Comparison of ENCODE assay signal across 19 cellular contexts in the genomic region with DNA sequence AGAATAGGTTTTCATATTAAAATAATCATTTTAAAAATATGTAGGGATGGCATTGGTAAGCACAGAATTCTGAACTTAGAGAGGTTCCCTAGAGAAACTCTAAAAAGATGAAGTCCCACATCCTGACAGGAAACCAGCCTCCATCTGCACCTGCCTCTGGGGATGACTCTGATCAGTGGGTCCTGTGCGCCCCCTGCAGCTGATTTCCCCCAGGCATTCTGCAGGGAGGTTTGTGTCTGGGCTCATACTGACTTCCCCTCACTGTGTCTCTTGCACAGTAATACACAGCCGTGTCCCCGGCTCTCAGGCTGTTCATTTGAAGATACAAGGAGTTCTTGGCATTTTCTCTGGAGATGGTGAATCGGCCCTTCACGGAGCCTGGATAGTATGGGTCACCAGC.
DNase-seq lines count a peak whose midpoint lies in the region; ATAC-seq and TF ChIP-seq lines count a peak whose summit lies in the region.
"Had no signal": no experiment of that assay in that cellular context is flagged by ENCODE, and none has a peak within 500 bp of the region (broad histone marks: within the 10 kb centered on the region; RNA-seq: fewer than 3 reads in every experiment).

No MANE protein-coding gene starts in this region.

- H3K27me3 Mint-ChIP-seq in activated naive CD8-positive, alpha-beta T cell treated with anti-CD3 and anti-CD28 coated beads, Interleukin-2, amount 10 ng/mL, durations not matched to agents 7 days and 5 days = peaks cover 52% of the 10 kb centered on the region
- peaks cover 17% of the 10 kb centered on the region for H3K27me3 Mint-ChIP-seq in activated naive CD8-positive, alpha-beta T cell treated with anti-CD3 and anti-CD28 coated beads for 36 hours
- H3K27me3 Mint-ChIP-seq in T-helper 2 cell treated with Interferon-gamma antibody and Interleukin-4, amounts not matched to agents 5 μg/mL and 100 μg/mL, for 36 hours (ENCODE audit: low read depth) = peaks cover 52% of the 10 kb centered on the region
- H3K27me3 Mint-ChIP-seq: activated naive CD8-positive, alpha-beta T cell; stimulated activated naive B cell treated with anti-CD40 and anti-IgM and Interleukin-4, amounts not matched to agents 10 μg/mL and 1 μg/mL and 100 μg/mL, for 72 hours; type B pancreatic cell had no signal

- no peak overlapping the region for H3K4me3 Mint-ChIP-seq in activated naive CD8-positive, alpha-beta T cell treated with anti-CD3 and anti-CD28 coated beads, Interleukin-2, amount 10 ng/mL, durations not matched to agents 7 days and 5 days
- H3K4me3 Mint-ChIP-seq in activated naive CD8-positive, alpha-beta T cell treated with anti-CD3 and anti-CD28 coated beads for 36 hours = no peak overlapping the region
- H3K4me3 Mint-ChIP-seq in T-helper 2 cell treated with Interferon-gamma antibody and Interleukin-4, amounts not matched to agents 5 μg/mL and 100 μg/mL, for 36 hours = no peak overlapping the region
- H3K4me3 Mint-ChIP-seq: activated naive CD8-positive, alpha-beta T cell; HFFc6; stimulated activated naive B cell treated with anti-CD40 and anti-IgM and Interleukin-4, amounts not matched to agents 10 μg/mL and 1 μg/mL and 100 μg/mL, for 72 hours; type B pancreatic cell had no signal

- H3K4me1 Mint-ChIP-seq in activated naive CD8-positive, alpha-beta T cell treated with anti-CD3 and anti-CD28 coated beads, Interleukin-2, amount 10 ng/mL, durations not matched to agents 7 days and 5 days = peaks cover 24% of the 10 kb centered on the region
- peaks cover 10% of the 10 kb centered on the region for H3K4me1 Mint-ChIP-seq in activated naive CD8-positive, alpha-beta T cell treated with anti-CD3 and anti-CD28 coated beads for 36 hours
- peaks cover 11% of the 10 kb centered on the region for H3K4me1 Mint-ChIP-seq in T-helper 2 cell treated with Interferon-gamma antibody and Interleukin-4, amounts not matched to agents 5 μg/mL and 100 μg/mL, for 36 hours (ENCODE audit: low read depth)

- no peaks in the 10 kb centered on the region for H3K36me3 Mint-ChIP-seq in activated naive CD8-positive, alpha-beta T cell treated with anti-CD3 and anti-CD28 coated beads, Interleukin-2, amount 10 ng/mL, durations not matched to agents 7 days and 5 days
- H3K36me3 Mint-ChIP-seq in activated naive CD8-positive, alpha-beta T cell treated with anti-CD3 and anti-CD28 coated beads for 36 hours = no peaks in the 10 kb centered on the region
- H3K36me3 Mint-ChIP-seq in T-helper 2 cell treated with Interferon-gamma antibody and Interleukin-4, amounts not matched to agents 5 μg/mL and 100 μg/mL, for 36 hours (ENCODE audit: low read depth) = no peaks in the 10 kb centered on the region
- H3K36me3 Mint-ChIP-seq: activated naive CD8-positive, alpha-beta T cell; stimulated activated naive B cell treated with anti-CD40 and anti-IgM and Interleukin-4, amounts not matched to agents 10 μg/mL and 1 μg/mL and 100 μg/mL, for 72 hours; type B pancreatic cell had no signal

- H3K36me3 ChIP-seq in thymus (ENCODE audit: control insufficient read depth, insufficient read depth) (no peaks in the 10 kb centered on the region), SJCRH30 (no peaks in the 10 kb centered on the region)
- H3K36me3 ChIP-seq: heart left ventricle had no signal

- POLR2A ChIA-PET in activated naive CD8-positive, alpha-beta T cell treated with anti-CD3 and anti-CD28 coated beads, Interleukin-2, amount 10 ng/mL, durations not matched to agents 7 days and 5 days (lab: Charles Lee) = no interaction called here

- ATAC-seq in activated naive CD8-positive, alpha-beta T cell treated with anti-CD3 and anti-CD28 coated beads, Interleukin-2, amount 10 ng/mL, durations not matched to agents 7 days and 5 days (ENCODE audit: low read depth) = no peak
- ATAC-seq in GM21528 (IDR thresholded peaks at IDR 0.05; ENCODE audit: low FRiP score, unreplicated experiment) = no peak
- ATAC-seq: heart left ventricle; sciatic nerve; stimulated activated naive B cell treated with anti-CD40 and anti-IgM and Interleukin-4, amounts not matched to agents 10 μg/mL and 1 μg/mL and 100 μg/mL, for 72 hours had no signal

- 5% methylated on average over 5 of the region's 5 CpGs for WGBS in thymus

- H3K9me3 ChIP-seq in thymus (ENCODE audit: control insufficient read depth) = no peaks in the 10 kb centered on the region
- no peaks in the 10 kb centered on the region for H3K9me3 ChIP-seq in SJCRH30 (replicated peaks)
- H3K9me3 ChIP-seq: heart left ventricle had no signal

- H3K4me3 ChIP-seq in thymus (ENCODE audit: low read length) (no peak overlapping the region), SJCRH30 (no peak overlapping the region)
- H3K4me3 ChIP-seq: heart left ventricle had no signal

- H3K4me1 ChIP-seq in thymus (ENCODE audit: control insufficient read depth, insufficient read depth, low read length) = peaks cover 28% of the 10 kb centered on the region
- H3K4me1 ChIP-seq in SJCRH30 = no peaks in the 10 kb centered on the region
- H3K4me1 ChIP-seq: heart left ventricle had no signal

- peak; percentile 57 for DNase-seq in activated naive CD8-positive, alpha-beta T cell treated with anti-CD3 and anti-CD28 coated beads, Interleukin-2, amount 10 ng/mL, durations not matched to agents 7 days and 5 days
- DNase-seq in activated naive CD8-positive, alpha-beta T cell treated with anti-CD3 and anti-CD28 coated beads for 36 hours = no peak
- no peak for DNase-seq in T-helper 2 cell treated with Interferon-gamma antibody and Interleukin-4, amounts not matched to agents 5 μg/mL and 100 μg/mL, for 36 hours (ENCODE audit: low spot score)
- DNase-seq in SJCRH30 = no peak
- DNase-seq: activated CD4-positive, CD25-positive, alpha-beta regulatory T cell treated with anti-CD3 and anti-CD28 coated beads, Interleukin-2, amount 50 U/mL, for 72 hours; DMS53; heart left ventricle; HFFc6; kidney glomerular epithelial cell; midbrain; NCI-H2029; occipital lobe; stimulated activated naive B cell treated with anti-CD40 and anti-IgM and Interleukin-4, amounts not matched to agents 10 μg/mL and 1 μg/mL and 100 μg/mL, for 72 hours had no signal

- H3K27ac ChIP-seq in thymus (ENCODE audit: low read depth) (peak overlapping the region; percentile 22), SJCRH30 (no peak overlapping the region)
- H3K27ac ChIP-seq: heart left ventricle had no signal

- TF ChIP-seq CTCF in GM12873 (IDR thresholded peaks at IDR 0.05; ENCODE audit: insufficient read depth, low read depth, low read length, missing control alignments) = peak; percentile 14

- no peaks in the 10 kb centered on the region for H3K27me3 ChIP-seq in thymus (ENCODE audit: control insufficient read depth, insufficient read depth)
- no peaks in the 10 kb centered on the region for H3K27me3 ChIP-seq in SJCRH30

- H3K27ac Mint-ChIP-seq in activated naive CD8-positive, alpha-beta T cell treated with anti-CD3 and anti-CD28 coated beads, Interleukin-2, amount 10 ng/mL, durations not matched to agents 7 days and 5 days = no peak overlapping the region
- H3K27ac Mint-ChIP-seq in activated naive CD8-positive, alpha-beta T cell treated with anti-CD3 and anti-CD28 coated beads for 36 hours = no peak overlapping the region
- H3K27ac Mint-ChIP-seq in T-helper 2 cell treated with Interferon-gamma antibody and Interleukin-4, amounts not matched to agents 5 μg/mL and 100 μg/mL, for 36 hours = peak overlapping the region; percentile 43
- H3K27ac Mint-ChIP-seq: activated naive CD8-positive, alpha-beta T cell; HFFc6; type B pancreatic cell had no signal

- H3K9me3 Mint-ChIP-seq in activated naive CD8-positive, alpha-beta T cell treated with anti-CD3 and anti-CD28 coated beads, Interleukin-2, amount 10 ng/mL, durations not matched to agents 7 days and 5 days = no peaks in the 10 kb centered on the region
- H3K9me3 Mint-ChIP-seq in activated naive CD8-positive, alpha-beta T cell treated with anti-CD3 and anti-CD28 coated beads for 36 hours = no peaks in the 10 kb centered on the region
- no peaks in the 10 kb centered on the region for H3K9me3 Mint-ChIP-seq in T-helper 2 cell treated with Interferon-gamma antibody and Interleukin-4, amounts not matched to agents 5 μg/mL and 100 μg/mL, for 36 hours
- H3K9me3 Mint-ChIP-seq: stimulated activated naive B cell treated with anti-CD40 and anti-IgM and Interleukin-4, amounts not matched to agents 10 μg/mL and 1 μg/mL and 100 μg/mL, for 72 hours had no signal
